In genomic region chr3:157614896-157615295, GRCh38 we compare ENCODE assay signal across 27 cellular contexts.
DNase-seq lines count a peak whose midpoint lies in the region; ATAC-seq, FAIRE-seq and TF ChIP-seq lines count a peak whose summit lies in the region.
"Had no signal": no experiment of that assay in that cellular context is flagged by ENCODE, and none has a peak within 500 bp of the region (broad histone marks: within the 10 kb centered on the region; RNA-seq: fewer than 3 reads in every experiment).

No MANE protein-coding gene starts in this region.

- no peaks in the 10 kb centered on the region for H3K79me2 ChIP-seq in PC-3 (ENCODE audit: low read length)

- DNase-seq in PC-3 (peak; percentile 17), RWPE2 (ENCODE audit: low spot score) (no peak), islet precursor cell (peak; percentile 73), mucosa of descending colon (no peak), pancreas (no peak)
- DNase-seq: 8988T; ACHN; BE2C; C1 segment of cervical spinal cord; CD4-positive, alpha-beta memory T cell; CD4-positive, CD25-positive, alpha-beta regulatory T cell; CD8-positive, alpha-beta memory T cell; COR-L47; DMS 273 treated with DMSO at 0.1 percent for 48 hours; DMS153; DMS79; DND-41; EL; GDM1 had no signal

- no peaks in the 10 kb centered on the region for H3K9me2 ChIP-seq in PC-3 (replicated peaks; ENCODE audit: low read length)

- no peak overlapping the region for H2AFZ ChIP-seq in PC-3 (ENCODE audit: low read length)

- TF ChIP-seq CTCF in PC-3 (conservative IDR thresholded peaks at IDR 0.05; ENCODE audit: low read depth, low read length) (no peak), RWPE2 (IDR thresholded peaks at IDR 0.05; ENCODE audit: poor library complexity, severe bottlenecking) (no peak), mucosa of descending colon (IDR thresholded peaks at IDR 0.05) (no peak), pancreas (IDR thresholded peaks at IDR 0.05) (no peak)

- FAIRE-seq in pancreas (lab: Jason Lieb, UNC) = no peak
- FAIRE-seq: A204.1, GM12878, GM12892, GM18507 had no signal

- POLR2A ChIA-PET in PC-3 (lab: Charles Lee; ENCODE audit: unreplicated experiment) = no interaction called here

- H3K4me1 ChIP-seq in PC-3 (ENCODE audit: insufficient read depth, low read length) = peaks cover 5% of the 10 kb centered on the region; the same call in 1 of the 2 replicates
- H3K4me1 ChIP-seq in RWPE2 (ENCODE audit: insufficient read depth, poor library complexity, severe bottlenecking) = no peaks in the 10 kb centered on the region
- no peaks in the 10 kb centered on the region for H3K4me1 ChIP-seq in mucosa of descending colon (ENCODE audit: low read depth)
- peaks cover 0 to 2% (median 0%) of the 10 kb centered on the region in 3 donors for H3K4me1 ChIP-seq in pancreas

- CTCF ChIA-PET in PC-3 (lab: Charles Lee) = no interaction called here

- no peaks in the 10 kb centered on the region for H4K20me1 ChIP-seq in PC-3 (ENCODE audit: low read length)
- H4K20me1 ChIP-seq: BLaER1 had no signal

- no peak overlapping the region for H3K9ac ChIP-seq in PC-3 (ENCODE audit: low read length)
- H3K9ac ChIP-seq: BLaER1 had no signal

- H3K9me3 ChIP-seq in PC-3 (ENCODE audit: low read length) (no peaks in the 10 kb centered on the region), RWPE2 (ENCODE audit: severe bottlenecking) (no peaks in the 10 kb centered on the region), mucosa of descending colon (no peaks in the 10 kb centered on the region), pancreas (no peaks in the 10 kb centered on the region)
- H3K9me3 ChIP-seq: BE2C, BLaER1 had no signal

- no peak overlapping the region for H3K4me3 ChIP-seq in PC-3 (ENCODE audit: low read length)
- no peak overlapping the region for H3K4me3 ChIP-seq in RWPE2 (ENCODE audit: severe bottlenecking)
- H3K4me3 ChIP-seq in mucosa of descending colon = no peak overlapping the region
- H3K4me3 ChIP-seq in pancreas = no peak overlapping the region
- H3K4me3 ChIP-seq: BLaER1, GM12878 had no signal

- no peak overlapping the region for H3K4me2 ChIP-seq in PC-3 (ENCODE audit: low read length)
- H3K4me2 ChIP-seq: BLaER1 had no signal

- H3K27ac ChIP-seq in PC-3 (ENCODE audit: low read length) (no peak overlapping the region), RWPE2 (ENCODE audit: poor library complexity, severe bottlenecking) (no peak overlapping the region), pancreas (no peak overlapping the region)
- H3K27ac ChIP-seq: BLaER1 had no signal

- WGBS in pancreas, 2 donors = 34 to 41% methylated on average over 2 of the region's 2 CpGs

- H3K27me3 ChIP-seq in PC-3 (ENCODE audit: low read length) (no peaks in the 10 kb centered on the region), RWPE2 (ENCODE audit: insufficient read depth, poor library complexity, severe bottlenecking) (peaks cover 7% of the 10 kb centered on the region), pancreas (no peaks in the 10 kb centered on the region)
- H3K27me3 ChIP-seq: BE2C, BLaER1 had no signal

- H3K36me3 ChIP-seq in PC-3 (ENCODE audit: low read depth, low read length) (no peaks in the 10 kb centered on the region), RWPE2 (ENCODE audit: low read depth) (no peaks in the 10 kb centered on the region), mucosa of descending colon (ENCODE audit: low read depth) (no peaks in the 10 kb centered on the region), pancreas (no peaks in the 10 kb centered on the region)
- H3K36me3 ChIP-seq: BE2C, BLaER1 had no signal

- ATAC-seq in PC-3 (no peak), RWPE2 (ENCODE audit: low read depth) (0 out of 3 replicates have a peak, but pooled peaks have one; percentile 25), mucosa of descending colon (peak; percentile 22), HG02981 (IDR thresholded peaks at IDR 0.05; ENCODE audit: unreplicated experiment) (no peak), GM21390 (IDR thresholded peaks at IDR 0.05; ENCODE audit: unreplicated experiment) (no peak), pancreas (no peak), SK-N-SH treated with all-trans-retinoic acid at 6 μM for 48 hours (no peak)
- ATAC-seq: GM12878 had no signal

- no TSS peak for BruUV-seq in PC-3 (replicated peaks; lab: Mats Ljungman, UMichigan)

- intact Hi-C loops in PC-3 (cut with micrococcal nuclease) = loop anchor here (5.0 kb wide), 4 partner anchors 252 to 697 kb away; no protein-coding TSS in a partner anchor
- intact Hi-C loops in mucosa of descending colon (cut with DNase I, micrococcal nuclease) = no loop called here
- intact Hi-C loops in pancreas (cut with DNase I) = loop anchor here in 1 of 3 donors (5.0 kb wide), 1 partner anchor 822 kb away; no protein-coding TSS in a partner anchor

- H3F3A ChIP-seq in PC-3 (ENCODE audit: low read length, unreplicated experiment) = no peaks in the 10 kb centered on the region

TF ChIP-seq in SK-N-SH treated with all-trans-retinoic acid at 6 μM for 48 hours, 23 proteins besides CTCF, POLR2A, EP300 and RAD21:
- TF ChIP-seq, protein P1, sequence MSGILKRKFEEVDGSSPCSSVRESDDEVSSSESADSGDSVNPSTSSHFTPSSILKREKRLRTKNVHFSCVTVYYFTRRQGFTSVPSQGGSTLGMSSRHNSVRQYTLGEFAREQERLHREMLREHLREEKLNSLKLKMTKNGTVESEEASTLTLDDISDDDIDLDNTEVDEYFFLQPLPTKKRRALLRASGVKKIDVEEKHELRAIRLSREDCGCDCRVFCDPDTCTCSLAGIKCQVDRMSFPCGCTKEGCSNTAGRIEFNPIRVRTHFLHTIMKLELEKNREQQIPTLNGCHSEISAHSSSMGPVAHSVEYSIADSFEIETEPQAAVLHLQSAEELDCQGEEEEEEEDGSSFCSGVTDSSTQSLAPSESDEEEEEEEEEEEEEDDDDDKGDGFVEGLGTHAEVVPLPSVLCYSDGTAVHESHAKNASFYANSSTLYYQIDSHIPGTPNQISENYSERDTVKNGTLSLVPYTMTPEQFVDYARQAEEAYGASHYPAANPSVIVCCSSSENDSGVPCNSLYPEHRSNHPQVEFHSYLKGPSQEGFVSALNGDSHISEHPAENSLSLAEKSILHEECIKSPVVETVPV (CRISPR knock-in tag; IDR thresholded peaks at IDR 0.05) = no peak
- TF ChIP-seq GLIS3 (CRISPR knock-in tag; IDR thresholded peaks at IDR 0.05) = no peak
- no peak for TF ChIP-seq ARNTL (CRISPR knock-in tag; IDR thresholded peaks at IDR 0.05; ENCODE audit: borderline replicate concordance, low read depth)
- TF ChIP-seq ESRRG (CRISPR knock-in tag; IDR thresholded peaks at IDR 0.05) = no peak
- TF ChIP-seq PPARA (CRISPR knock-in tag; IDR thresholded peaks at IDR 0.05; ENCODE audit: borderline replicate concordance) = no peak
- no peak for TF ChIP-seq RARB (CRISPR knock-in tag; IDR thresholded peaks at IDR 0.05)
- no peak for TF ChIP-seq PATZ1 (CRISPR knock-in tag; IDR thresholded peaks at IDR 0.05; ENCODE audit: borderline replicate concordance)
- no peak for TF ChIP-seq SNAI2 (CRISPR knock-in tag; IDR thresholded peaks at IDR 0.05)
- no peak for TF ChIP-seq ZNF8 (CRISPR knock-in tag; IDR thresholded peaks at IDR 0.05)
- TF ChIP-seq OSR1 (CRISPR knock-in tag; IDR thresholded peaks at IDR 0.05) = no peak
- TF ChIP-seq TSHZ2 (CRISPR knock-in tag; IDR thresholded peaks at IDR 0.05) = no peak
- TF ChIP-seq TCF4 (CRISPR knock-in tag; IDR thresholded peaks at IDR 0.05; ENCODE audit: borderline replicate concordance) = no peak
TF ChIP-seq in SK-N-SH treated with all-trans-retinoic acid at 6 μM for 48 hours: peak in this region for 0.

Comparison
In these comparisons a context has a peak if more than half of its experiments do, and no peak if none do; other contexts are left out.
1. ATAC-seq: peak in RWPE2 (single experiment) and mucosa of descending colon (single experiment); none in PC-3 (single experiment), HG02981 (single experiment), GM21390 (single experiment), pancreas (0 of 4) and SK-N-SH treated with all-trans-retinoic acid at 6 μM for 48 hours (single experiment).
2. DNase-seq: peak in PC-3 (single experiment) and islet precursor cell (single experiment); none in RWPE2 (single experiment), mucosa of descending colon (0 of 3) and pancreas (0 of 6).